In genomic region chr3:5202267-5202666, GRCh38 we compare ENCODE assay signal across 18 cellular contexts. TPM values are rescaled to one million over a fixed set of nuclear protein-coding genes. Genes with fewer than 3 reads are reported as not detected.
A peak's percentile ranks its signal among the peaks of the same experiment; 100 is the strongest.
DNase-seq lines count a peak whose midpoint lies in the region; ATAC-seq and TF ChIP-seq lines count a peak whose summit lies in the region.
"Had no signal": no experiment of that assay in that cellular context is flagged by ENCODE, and none has a peak within 500 bp of the region (broad histone marks: within the 10 kb centered on the region; RNA-seq: fewer than 3 reads in every experiment).

No MANE protein-coding gene starts in this region.

- DNase-seq in A673 (ENCODE audit: low spot score) (peak; percentile 71), fibroblast of the conjunctiva (ENCODE audit: low read depth) (peak; percentile 93), NCI-H345 treated with DMSO at 0.1 percent for 48 hours (lab: John Stamatoyannopoulos, UW; ENCODE audit: unreplicated experiment) (no peak), Right ventricle myocardium superior (no peak)
- DNase-seq in CD8-positive, alpha-beta T cell, result no peak
- DNase-seq in activated T-helper 1 cell treated with anti-CD3 and anti-CD28 coated beads, Interleukin-12 subunit alpha, Interleukin-12 subunit beta, Interleukin-2, Interleukin-4 antibody, amounts not matched to agents 30 ng/mL and 10 ng/mL and 1 ng/mL, durations not matched to agents 14 hours and 24 hours and 36 hours (ENCODE audit: low spot score), result no peak
- DNase-seq in activated T-helper 2 cell treated with anti-CD3 and anti-CD28 coated beads, Interferon-gamma antibody, Interleukin-2, Interleukin-4, amounts not matched to agents 10 μg/mL and 5 μg/mL and 100 μg/mL, durations not matched to agents 14 hours and 24 hours and 36 hours (ENCODE audit: low spot score), result no peak
- DNase-seq: effector memory CD4-positive, alpha-beta T cell; mucosa of descending colon; NCI-H1105 treated with DMSO at 0.1 percent for 48 hours; NCI-H226; stimulated activated CD4-positive, alpha-beta T cell treated with anti-CD3 and anti-CD28 coated beads, Interleukin-15, amount 100 ng/mL, for 24 hours; transverse colon had no signal

- H3K4me3 Mint-ChIP-seq in CD8-positive, alpha-beta T cell, result no peak overlapping the region
- H3K4me3 Mint-ChIP-seq in activated T-helper 1 cell treated with anti-CD3 and anti-CD28 coated beads, Interleukin-12 subunit alpha, Interleukin-12 subunit beta, Interleukin-2, Interleukin-4 antibody, amounts not matched to agents 30 ng/mL and 10 ng/mL and 1 ng/mL, durations not matched to agents 14 hours and 24 hours and 36 hours, result no peak overlapping the region
- no peak overlapping the region for H3K4me3 Mint-ChIP-seq in activated T-helper 2 cell treated with anti-CD3 and anti-CD28 coated beads, Interferon-gamma antibody, Interleukin-2, Interleukin-4, amounts not matched to agents 10 μg/mL and 5 μg/mL and 100 μg/mL, durations not matched to agents 14 hours and 24 hours and 36 hours (ENCODE audit: low read depth)
- H3K4me3 Mint-ChIP-seq: WTC11 had no signal

- CTCF ChIA-PET in A673 (lab: Charles Lee), result no interaction called here
- CTCF ChIA-PET in CD8-positive, alpha-beta T cell (lab: Charles Lee), result interaction anchor here (1.4 kb wide), 1 partner anchor 13 kb away, joined by 3 read pairs; no protein-coding TSS in a partner anchor

- intact Hi-C loops in A673 (cut with micrococcal nuclease; ENCODE audit: unreplicated experiment) (no loop called here), Right ventricle myocardium superior (cut with DNase I) (no loop called here)
- intact Hi-C loops in CD8-positive, alpha-beta T cell (cut with DNase I, micrococcal nuclease), result loop anchor here (2.0 kb wide), 2 partner anchors 13 to 65 kb away; no protein-coding TSS in a partner anchor
- intact Hi-C loops in activated T-helper 1 cell treated with anti-CD3 and anti-CD28 coated beads, Interleukin-12 subunit alpha, Interleukin-12 subunit beta, Interleukin-2, Interleukin-4 antibody, amounts not matched to agents 30 ng/mL and 10 ng/mL and 1 ng/mL, durations not matched to agents 14 hours and 24 hours and 36 hours (cut with micrococcal nuclease), result no loop called here
- intact Hi-C loops in activated T-helper 2 cell treated with anti-CD3 and anti-CD28 coated beads, Interferon-gamma antibody, Interleukin-2, Interleukin-4, amounts not matched to agents 10 μg/mL and 5 μg/mL and 100 μg/mL, durations not matched to agents 14 hours and 24 hours and 36 hours (cut with micrococcal nuclease), result no loop called here

- H3K36me3 Mint-ChIP-seq in CD8-positive, alpha-beta T cell, result peaks cover 79% of the 10 kb centered on the region
- peaks cover 66% of the 10 kb centered on the region for H3K36me3 Mint-ChIP-seq in activated T-helper 1 cell treated with anti-CD3 and anti-CD28 coated beads, Interleukin-12 subunit alpha, Interleukin-12 subunit beta, Interleukin-2, Interleukin-4 antibody, amounts not matched to agents 30 ng/mL and 10 ng/mL and 1 ng/mL, durations not matched to agents 14 hours and 24 hours and 36 hours (ENCODE audit: low read depth)
- peaks cover 87% of the 10 kb centered on the region for H3K36me3 Mint-ChIP-seq in activated T-helper 2 cell treated with anti-CD3 and anti-CD28 coated beads, Interferon-gamma antibody, Interleukin-2, Interleukin-4, amounts not matched to agents 10 μg/mL and 5 μg/mL and 100 μg/mL, durations not matched to agents 14 hours and 24 hours and 36 hours (ENCODE audit: low read depth)

- no peaks in the 10 kb centered on the region for H3K9me3 ChIP-seq in A673 (ENCODE audit: low read depth, low read length, poor library complexity, severe bottlenecking)
- no peaks in the 10 kb centered on the region for H3K9me3 ChIP-seq in CD8-positive, alpha-beta T cell (ENCODE audit: low read length)
- H3K9me3 ChIP-seq: breast epithelium, mucosa of descending colon, transverse colon had no signal

- H3K27ac ChIP-seq in A673 (ENCODE audit: low read depth, low read length, poor library complexity, severe bottlenecking), result peak overlapping the region; percentile 84
- no peak overlapping the region for H3K27ac ChIP-seq in CD8-positive, alpha-beta T cell (ENCODE audit: low read depth, low read length)
- H3K27ac ChIP-seq: breast epithelium, transverse colon had no signal

- no peak for TF ChIP-seq CTCF in A673 (conservative IDR thresholded peaks at IDR 0.05; ENCODE audit: low read depth, low read length)
- TF ChIP-seq CTCF in CD8-positive, alpha-beta T cell (IDR thresholded peaks at IDR 0.05), result no peak

- peaks cover 35% of the 10 kb centered on the region for H3K4me1 Mint-ChIP-seq in CD8-positive, alpha-beta T cell (ENCODE audit: low read depth)
- peaks cover 48% of the 10 kb centered on the region for H3K4me1 Mint-ChIP-seq in activated T-helper 1 cell treated with anti-CD3 and anti-CD28 coated beads, Interleukin-12 subunit alpha, Interleukin-12 subunit beta, Interleukin-2, Interleukin-4 antibody, amounts not matched to agents 30 ng/mL and 10 ng/mL and 1 ng/mL, durations not matched to agents 14 hours and 24 hours and 36 hours (ENCODE audit: low read depth)
- H3K4me1 Mint-ChIP-seq in activated T-helper 2 cell treated with anti-CD3 and anti-CD28 coated beads, Interferon-gamma antibody, Interleukin-2, Interleukin-4, amounts not matched to agents 10 μg/mL and 5 μg/mL and 100 μg/mL, durations not matched to agents 14 hours and 24 hours and 36 hours (ENCODE audit: low read depth), result peaks cover 46% of the 10 kb centered on the region

- H3K9me3 Mint-ChIP-seq in CD8-positive, alpha-beta T cell, result peaks cover 1% of the 10 kb centered on the region
- no peaks in the 10 kb centered on the region for H3K9me3 Mint-ChIP-seq in activated T-helper 1 cell treated with anti-CD3 and anti-CD28 coated beads, Interleukin-12 subunit alpha, Interleukin-12 subunit beta, Interleukin-2, Interleukin-4 antibody, amounts not matched to agents 30 ng/mL and 10 ng/mL and 1 ng/mL, durations not matched to agents 14 hours and 24 hours and 36 hours
- no peaks in the 10 kb centered on the region for H3K9me3 Mint-ChIP-seq in activated T-helper 2 cell treated with anti-CD3 and anti-CD28 coated beads, Interferon-gamma antibody, Interleukin-2, Interleukin-4, amounts not matched to agents 10 μg/mL and 5 μg/mL and 100 μg/mL, durations not matched to agents 14 hours and 24 hours and 36 hours
- H3K9me3 Mint-ChIP-seq: WTC11 had no signal

- no peak for ATAC-seq in CD8-positive, alpha-beta T cell
- ATAC-seq in Right ventricle myocardium superior (ENCODE audit: poor library complexity), result no peak
- ATAC-seq in HG02840 (IDR thresholded peaks at IDR 0.05; ENCODE audit: low FRiP score, unreplicated experiment), result no peak
- ATAC-seq: HepG2, mucosa of descending colon, WTC11 had no signal

- H3K4me1 ChIP-seq in A673 (ENCODE audit: insufficient read depth, low read length, poor library complexity, severe bottlenecking), result peaks cover 41% of the 10 kb centered on the region
- peaks cover 31% of the 10 kb centered on the region for H3K4me1 ChIP-seq in CD8-positive, alpha-beta T cell (ENCODE audit: insufficient read depth, low read length)
- H3K4me1 ChIP-seq: breast epithelium had no signal

- H3K27ac Mint-ChIP-seq in CD8-positive, alpha-beta T cell, result peak overlapping the region; percentile 27
- H3K27ac Mint-ChIP-seq in activated T-helper 1 cell treated with anti-CD3 and anti-CD28 coated beads, Interleukin-12 subunit alpha, Interleukin-12 subunit beta, Interleukin-2, Interleukin-4 antibody, amounts not matched to agents 30 ng/mL and 10 ng/mL and 1 ng/mL, durations not matched to agents 14 hours and 24 hours and 36 hours, result peak overlapping the region; percentile 30
- H3K27ac Mint-ChIP-seq in activated T-helper 2 cell treated with anti-CD3 and anti-CD28 coated beads, Interferon-gamma antibody, Interleukin-2, Interleukin-4, amounts not matched to agents 10 μg/mL and 5 μg/mL and 100 μg/mL, durations not matched to agents 14 hours and 24 hours and 36 hours, result no peak overlapping the region
- H3K27ac Mint-ChIP-seq: progenitor cell of endocrine pancreas, WTC11 had no signal

- H3K4me3 ChIP-seq in A673 (ENCODE audit: low read depth, low read length, poor library complexity, severe bottlenecking), result no peak overlapping the region
- H3K4me3 ChIP-seq in CD8-positive, alpha-beta T cell (ENCODE audit: low read depth, low read length), result no peak overlapping the region
- H3K4me3 ChIP-seq: breast epithelium, mucosa of descending colon, transverse colon had no signal

- POLR2A ChIA-PET in A673 (lab: Charles Lee; ENCODE audit: low non-redundant PET), result no interaction called here
- POLR2A ChIA-PET in CD8-positive, alpha-beta T cell (lab: Charles Lee), result no interaction called here

- BruUV-seq in A673 (replicated peaks; lab: Mats Ljungman, UMichigan), result no TSS peak

- H3K27me3 Mint-ChIP-seq in CD8-positive, alpha-beta T cell (ENCODE audit: low read depth), result no peaks in the 10 kb centered on the region
- H3K27me3 Mint-ChIP-seq in activated T-helper 1 cell treated with anti-CD3 and anti-CD28 coated beads, Interleukin-12 subunit alpha, Interleukin-12 subunit beta, Interleukin-2, Interleukin-4 antibody, amounts not matched to agents 30 ng/mL and 10 ng/mL and 1 ng/mL, durations not matched to agents 14 hours and 24 hours and 36 hours (ENCODE audit: insufficient read depth), result no peaks in the 10 kb centered on the region
- no peaks in the 10 kb centered on the region for H3K27me3 Mint-ChIP-seq in activated T-helper 2 cell treated with anti-CD3 and anti-CD28 coated beads, Interferon-gamma antibody, Interleukin-2, Interleukin-4, amounts not matched to agents 10 μg/mL and 5 μg/mL and 100 μg/mL, durations not matched to agents 14 hours and 24 hours and 36 hours (ENCODE audit: low read depth)
- H3K27me3 Mint-ChIP-seq: progenitor cell of endocrine pancreas had no signal

- peaks cover 72% of the 10 kb centered on the region for H3K36me3 ChIP-seq in A673 (ENCODE audit: insufficient read depth, low read length, poor library complexity, severe bottlenecking)
- H3K36me3 ChIP-seq in CD8-positive, alpha-beta T cell (ENCODE audit: insufficient read depth, low read length), result peaks cover 66% of the 10 kb centered on the region

- no peaks in the 10 kb centered on the region for H3K27me3 ChIP-seq in A673 (replicated peaks; ENCODE audit: insufficient read depth, low read depth, low read length, poor library complexity)
- no peaks in the 10 kb centered on the region for H3K27me3 ChIP-seq in CD8-positive, alpha-beta T cell (ENCODE audit: insufficient read depth, low read length)
- H3K27me3 ChIP-seq: breast epithelium, transverse colon had no signal

RNA-seq across cellular contexts. Expression of gene EDEM1, which starts 14.8 kb away (rescaled TPM):
- total RNA-seq in A673 (2021), result 31.4 and 32.1 TPM in 2 replicates
- 10 to 100 TPM; 73.0 to 88.9 TPM for total RNA-seq in CD8-positive, alpha-beta T cell
- 169 and 192 TPM in 2 replicates for total RNA-seq in activated T-helper 1 cell treated with anti-CD3 and anti-CD28 coated beads, Interleukin-12 subunit alpha, Interleukin-12 subunit beta, Interleukin-2, Interleukin-4 antibody, amounts not matched to agents 30 ng/mL and 10 ng/mL and 1 ng/mL, durations not matched to agents 14 hours and 24 hours and 36 hours
- 7.4 TPM for total RNA-seq in Right ventricle myocardium superior
- 183 and 187 TPM in 2 replicates for total RNA-seq in activated T-helper 2 cell treated with anti-CD3 and anti-CD28 coated beads, Interferon-gamma antibody, Interleukin-2, Interleukin-4, amounts not matched to agents 10 μg/mL and 5 μg/mL and 100 μg/mL, durations not matched to agents 14 hours and 24 hours and 36 hours

Comparison
In these comparisons a context has a peak if more than half of its experiments do, and no peak if none do; other contexts are left out.
1. DNase-seq: peak in A673 (single experiment) and fibroblast of the conjunctiva (single experiment); none in CD8-positive, alpha-beta T cell (0 of 7), activated T-helper 1 cell treated with anti-CD3 and anti-CD28 coated beads, Interleukin-12 subunit alpha, Interleukin-12 subunit beta, Interleukin-2, Interleukin-4 antibody, amounts not matched to agents 30 ng/mL and 10 ng/mL and 1 ng/mL, durations not matched to agents 14 hours and 24 hours and 36 hours (single experiment), NCI-H345 treated with DMSO at 0.1 percent for 48 hours (single experiment), Right ventricle myocardium superior (single experiment) and activated T-helper 2 cell treated with anti-CD3 and anti-CD28 coated beads, Interferon-gamma antibody, Interleukin-2, Interleukin-4, amounts not matched to agents 10 μg/mL and 5 μg/mL and 100 μg/mL, durations not matched to agents 14 hours and 24 hours and 36 hours (single experiment).
2. intact Hi-C loops: an anchor here in CD8-positive, alpha-beta T cell (2.0 kb wide); none called in A673, activated T-helper 1 cell treated with anti-CD3 and anti-CD28 coated beads, Interleukin-12 subunit alpha, Interleukin-12 subunit beta, Interleukin-2, Interleukin-4 antibody, amounts not matched to agents 30 ng/mL and 10 ng/mL and 1 ng/mL, durations not matched to agents 14 hours and 24 hours and 36 hours, Right ventricle myocardium superior and activated T-helper 2 cell treated with anti-CD3 and anti-CD28 coated beads, Interferon-gamma antibody, Interleukin-2, Interleukin-4, amounts not matched to agents 10 μg/mL and 5 μg/mL and 100 μg/mL, durations not matched to agents 14 hours and 24 hours and 36 hours.